Comparison of ENCODE assay signal across 9 cellular contexts in genomic region chr9:94802795-94803194, GRCh38.
DNase-seq lines count a peak whose midpoint lies in the region; ATAC-seq and TF ChIP-seq lines count a peak whose summit lies in the region.
"Had no signal": no experiment of that assay in that cellular context is flagged by ENCODE, and none has a peak within 500 bp of the region (broad histone marks: within the 10 kb centered on the region; RNA-seq: fewer than 3 reads in every experiment).

No MANE protein-coding gene starts in this region.

- peak overlapping the region in 1 of 2 experiments; percentile 76 for H3K4ac ChIP-seq in mesenchymal stem cell (ENCODE audit: low read depth in 1 of 2, low read length in 2 of 2)

- H2AFZ ChIP-seq in mesenchymal stem cell (ENCODE audit: low read depth, low read length), result no peak overlapping the region

- H3K18ac ChIP-seq in mesenchymal stem cell (ENCODE audit: low read depth in 1 of 2, low read length in 2 of 2), result peak overlapping the region in 1 of 2 experiments; percentile 77

- intact Hi-C loops in activated T-helper 2 cell treated with anti-CD3 and anti-CD28 coated beads, Interferon-gamma antibody, Interleukin-2, Interleukin-4, amounts not matched to agents 10 μg/mL and 5 μg/mL and 100 μg/mL, durations not matched to agents 14 hours and 24 hours and 36 hours (cut with micrococcal nuclease), result loop anchor here (1.0 to 5.0 kb wide), 3 partner anchors 37 to 205 kb away; no protein-coding TSS in a partner anchor
- intact Hi-C loops in esophagus muscularis mucosa (cut with DNase I), result loop anchor here (5.0 kb wide), 1 partner anchor 65 kb away; no protein-coding TSS in a partner anchor

- no peak overlapping the region for H2BK120ac ChIP-seq in mesenchymal stem cell (ENCODE audit: low read depth, low read length)

- peaks cover 3% of the 10 kb centered on the region for H3K27me3 Mint-ChIP-seq in T-helper 2 cell treated with Interferon-gamma antibody and Interleukin-4, amounts not matched to agents 5 μg/mL and 100 μg/mL, for 36 hours (ENCODE audit: low read depth)
- H3K27me3 Mint-ChIP-seq in activated T-helper 2 cell treated with anti-CD3 and anti-CD28 coated beads, Interferon-gamma antibody, Interleukin-2, Interleukin-4, amounts not matched to agents 10 μg/mL and 5 μg/mL and 100 μg/mL, durations not matched to agents 14 hours and 24 hours and 36 hours (ENCODE audit: low read depth), result peaks cover 2% of the 10 kb centered on the region

- H3K9ac ChIP-seq in mesenchymal stem cell (ENCODE audit: low read length), result no peak overlapping the region

- H3K4me1 ChIP-seq in mesenchymal stem cell (ENCODE audit: control insufficient read depth, insufficient read depth, low read depth, low read length) (peaks cover 14% of the 10 kb centered on the region), esophagus muscularis mucosa (peaks cover 33 to 76% (median 49%) of the 10 kb centered on the region in 4 donors)

- no peaks in the 10 kb centered on the region for H3K9me3 Mint-ChIP-seq in T-helper 2 cell treated with Interferon-gamma antibody and Interleukin-4, amounts not matched to agents 5 μg/mL and 100 μg/mL, for 36 hours
- no peaks in the 10 kb centered on the region for H3K9me3 Mint-ChIP-seq in activated T-helper 2 cell treated with anti-CD3 and anti-CD28 coated beads, Interferon-gamma antibody, Interleukin-2, Interleukin-4, amounts not matched to agents 10 μg/mL and 5 μg/mL and 100 μg/mL, durations not matched to agents 14 hours and 24 hours and 36 hours

- H3K79me1 ChIP-seq in mesenchymal stem cell (replicated peaks; ENCODE audit: low read length, poor library complexity, severe bottlenecking), result peaks cover 12% of the 10 kb centered on the region

- TF ChIP-seq CTCF in GM13977 (IDR thresholded peaks at IDR 0.05; ENCODE audit: extremely low read depth, insufficient read depth, missing control alignments) (no peak), esophagus muscularis mucosa (IDR thresholded peaks at IDR 0.05) (no peak)

- H3K27ac ChIP-seq in mesenchymal stem cell (ENCODE audit: low read length, poor library complexity, severe bottlenecking), result peak overlapping the region; percentile 79
- no peak overlapping the region for H3K27ac ChIP-seq in esophagus muscularis mucosa (replicated peaks in 1 of 4)

- H3K27me3 ChIP-seq in mesenchymal stem cell (ENCODE audit: control insufficient read depth in 1 of 2, insufficient read depth in 1 of 2, low read length in 2 of 2) (no peaks in the 10 kb centered on the region), esophagus muscularis mucosa (no peaks in the 10 kb centered on the region)
- H3K27me3 ChIP-seq: adrenal gland had no signal

- no peak overlapping the region for H3K23ac ChIP-seq in mesenchymal stem cell (ENCODE audit: low read length in 2 of 2)

- no peak overlapping the region for H4K8ac ChIP-seq in mesenchymal stem cell (ENCODE audit: low read length)

- no peak for TF ChIP-seq EP300 in esophagus muscularis mucosa (IDR thresholded peaks at IDR 0.05)

- H3K9me3 ChIP-seq in mesenchymal stem cell (ENCODE audit: control insufficient read depth, low read length) (no peaks in the 10 kb centered on the region), esophagus muscularis mucosa (no peaks in the 10 kb centered on the region)
- H3K9me3 ChIP-seq: adrenal gland had no signal

- H3K14ac ChIP-seq in mesenchymal stem cell (ENCODE audit: low read length in 2 of 2), result no peak overlapping the region

- H2BK5ac ChIP-seq in mesenchymal stem cell (ENCODE audit: low read depth, low read length, poor library complexity, severe bottlenecking), result no peak overlapping the region

- H3K4me1 Mint-ChIP-seq in T-helper 2 cell treated with Interferon-gamma antibody and Interleukin-4, amounts not matched to agents 5 μg/mL and 100 μg/mL, for 36 hours (ENCODE audit: low read depth), result peaks cover 18% of the 10 kb centered on the region
- H3K4me1 Mint-ChIP-seq in activated T-helper 2 cell treated with anti-CD3 and anti-CD28 coated beads, Interferon-gamma antibody, Interleukin-2, Interleukin-4, amounts not matched to agents 10 μg/mL and 5 μg/mL and 100 μg/mL, durations not matched to agents 14 hours and 24 hours and 36 hours (ENCODE audit: low read depth), result peaks cover 22% of the 10 kb centered on the region

- H3K36me3 Mint-ChIP-seq in T-helper 2 cell treated with Interferon-gamma antibody and Interleukin-4, amounts not matched to agents 5 μg/mL and 100 μg/mL, for 36 hours (ENCODE audit: low read depth), result peaks cover 8% of the 10 kb centered on the region
- peaks cover 17% of the 10 kb centered on the region for H3K36me3 Mint-ChIP-seq in activated T-helper 2 cell treated with anti-CD3 and anti-CD28 coated beads, Interferon-gamma antibody, Interleukin-2, Interleukin-4, amounts not matched to agents 10 μg/mL and 5 μg/mL and 100 μg/mL, durations not matched to agents 14 hours and 24 hours and 36 hours (ENCODE audit: low read depth)

- H2BK12ac ChIP-seq in mesenchymal stem cell (ENCODE audit: low read length in 2 of 2), result peak overlapping the region in 1 of 2 experiments; percentile 46

- DNase-seq in GM13977 (ENCODE audit: low spot score), result peak; percentile 68
- DNase-seq in T-helper 2 cell treated with Interferon-gamma antibody and Interleukin-4, amounts not matched to agents 5 μg/mL and 100 μg/mL, for 36 hours (ENCODE audit: low spot score), result peak; percentile 23
- DNase-seq in mesenchymal stem cell, result peak; percentile 84
- DNase-seq in D341Med (ENCODE audit: low spot score), result no peak
- no peak for DNase-seq in activated T-helper 2 cell treated with anti-CD3 and anti-CD28 coated beads, Interferon-gamma antibody, Interleukin-2, Interleukin-4, amounts not matched to agents 10 μg/mL and 5 μg/mL and 100 μg/mL, durations not matched to agents 14 hours and 24 hours and 36 hours (ENCODE audit: low spot score)
- DNase-seq in esophagus muscularis mucosa (ENCODE audit: extremely low spot score), result no peak
- DNase-seq in NAMALWA (ENCODE audit: low spot score), result no peak
- DNase-seq: adrenal gland had no signal

- no peak for TF ChIP-seq POLR2A in esophagus muscularis mucosa (IDR thresholded peaks at IDR 0.05; ENCODE audit: low read depth)

- no peak overlapping the region for H4K91ac ChIP-seq in mesenchymal stem cell (ENCODE audit: low read length)

- H3K36me3 ChIP-seq in mesenchymal stem cell (ENCODE audit: control insufficient read depth in 1 of 2, insufficient read depth in 2 of 2, low read depth in 1 of 2, low read length in 2 of 2), result peaks cover 0 to 6% of the 10 kb centered on the region in 2 experiments
- peaks cover 0 to 11% (median 0%) of the 10 kb centered on the region in 4 donors for H3K36me3 ChIP-seq in esophagus muscularis mucosa
- H3K36me3 ChIP-seq: adrenal gland had no signal

- H3K4me2 ChIP-seq in mesenchymal stem cell (ENCODE audit: low read length, poor library complexity, severe bottlenecking), result no peak overlapping the region

- in situ Hi-C loops in GM13977 (cut with MboI; ENCODE audit: low pct_unique_long_range_greater_than_20kb, low sequenced_read_pairs, unreplicated experiment), result no loop called here

- no peak overlapping the region for H3K4me3 ChIP-seq in mesenchymal stem cell (ENCODE audit: insufficient read depth in 1 of 2, low read depth in 1 of 2, low read length in 2 of 2)
- no peak overlapping the region for H3K4me3 ChIP-seq in esophagus muscularis mucosa
- H3K4me3 ChIP-seq: adrenal gland had no signal

- H2AK5ac ChIP-seq in mesenchymal stem cell (ENCODE audit: low read length, severe bottlenecking), result peak overlapping the region; percentile 80

- H2BK15ac ChIP-seq in mesenchymal stem cell (ENCODE audit: low read depth, poor library complexity, severe bottlenecking), result peak overlapping the region; percentile 80

- WGBS in mesenchymal stem cell, result 0% methylated on average over 1 of the region's 3 CpGs
- WGBS in esophagus muscularis mucosa, result 57% methylated on average over 3 of the region's 3 CpGs

- H3K4me3 Mint-ChIP-seq in T-helper 2 cell treated with Interferon-gamma antibody and Interleukin-4, amounts not matched to agents 5 μg/mL and 100 μg/mL, for 36 hours, result no peak overlapping the region
- no peak overlapping the region for H3K4me3 Mint-ChIP-seq in activated T-helper 2 cell treated with anti-CD3 and anti-CD28 coated beads, Interferon-gamma antibody, Interleukin-2, Interleukin-4, amounts not matched to agents 10 μg/mL and 5 μg/mL and 100 μg/mL, durations not matched to agents 14 hours and 24 hours and 36 hours (ENCODE audit: low read depth)

- ATAC-seq in HG02870 (IDR thresholded peaks at IDR 0.05; ENCODE audit: unreplicated experiment), result peak; percentile 69

- no peak overlapping the region for H3K27ac Mint-ChIP-seq in T-helper 2 cell treated with Interferon-gamma antibody and Interleukin-4, amounts not matched to agents 5 μg/mL and 100 μg/mL, for 36 hours
- no peak overlapping the region for H3K27ac Mint-ChIP-seq in activated T-helper 2 cell treated with anti-CD3 and anti-CD28 coated beads, Interferon-gamma antibody, Interleukin-2, Interleukin-4, amounts not matched to agents 10 μg/mL and 5 μg/mL and 100 μg/mL, durations not matched to agents 14 hours and 24 hours and 36 hours

Comparison
In these comparisons a context has a peak if more than half of its experiments do, and no peak if none do; other contexts are left out.
1. DNase-seq: peak in GM13977 (single experiment), T-helper 2 cell treated with Interferon-gamma antibody and Interleukin-4, amounts not matched to agents 5 μg/mL and 100 μg/mL, for 36 hours (single experiment) and mesenchymal stem cell (single experiment); none in D341Med (single experiment), activated T-helper 2 cell treated with anti-CD3 and anti-CD28 coated beads, Interferon-gamma antibody, Interleukin-2, Interleukin-4, amounts not matched to agents 10 μg/mL and 5 μg/mL and 100 μg/mL, durations not matched to agents 14 hours and 24 hours and 36 hours (single experiment), esophagus muscularis mucosa (single experiment) and NAMALWA (single experiment).